Comparison of ENCODE assay signal across 2 cellular contexts in genomic region chr12:38772427-38772826, GRCh38.
TF ChIP-seq lines count a peak whose summit lies in the region.

No MANE protein-coding gene starts in this region.

TF ChIP-seq in HepG2, 621 proteins besides CTCF, POLR2A, EP300 and RAD21:
- TF ChIP-seq NFATC3 (CRISPR knock-in tag; IDR thresholded peaks at IDR 0.05) (no peak), MAFG (CRISPR knock-in tag; IDR thresholded peaks at IDR 0.05) (no peak), FOSL1 (CRISPR knock-in tag; IDR thresholded peaks at IDR 0.05; ENCODE audit: borderline replicate concordance) (no peak), KMT2A (CRISPR knock-in tag; IDR thresholded peaks at IDR 0.05) (no peak), ZKSCAN1 (IDR thresholded peaks at IDR 0.05; ENCODE audit: low read length) (no peak), NCOR1 (IDR thresholded peaks at IDR 0.05; ENCODE audit: borderline replicate concordance, low read length) (no peak), KIAA2018 (CRISPR knock-in tag; IDR thresholded peaks at IDR 0.05; ENCODE audit: borderline replicate concordance) (no peak), PBX2 (CRISPR knock-in tag; IDR thresholded peaks at IDR 0.05) (no peak), GRHL1 (CRISPR knock-in tag; conservative IDR thresholded peaks at IDR 0.05) (no peak), NPAS2 (CRISPR knock-in tag; IDR thresholded peaks at IDR 0.05; ENCODE audit: borderline replicate concordance) (no peak)

TF ChIP-seq in GM12878, 131 proteins besides CTCF, POLR2A, EP300 and RAD21:
- no peak for TF ChIP-seq STAT1 (conservative IDR thresholded peaks at IDR 0.05)
- TF ChIP-seq RELB (IDR thresholded peaks at IDR 0.05; ENCODE audit: low read depth): no peak
- TF ChIP-seq EZH2 (IDR thresholded peaks at IDR 0.05; ENCODE audit: borderline replicate concordance, control insufficient read depth, low read depth, low read length): no peak
- no peak for TF ChIP-seq PKNOX1 (IDR thresholded peaks at IDR 0.05)
- no peak for TF ChIP-seq RCOR1 (conservative IDR thresholded peaks at IDR 0.05; ENCODE audit: low read depth, low read length)
- TF ChIP-seq CHD2 (IDR thresholded peaks at IDR 0.05; ENCODE audit: borderline replicate concordance, low read depth, low read length): no peak
- no peak for TF ChIP-seq KDM1A (IDR thresholded peaks at IDR 0.05; ENCODE audit: borderline replicate concordance)
- TF ChIP-seq ZNF217 (IDR thresholded peaks at IDR 0.05): no peak
- TF ChIP-seq KLF5 (IDR thresholded peaks at IDR 0.05; ENCODE audit: partially characterized antibody): no peak
- TF ChIP-seq TBL1XR1 (IDR thresholded peaks at IDR 0.05; ENCODE audit: low read depth, low read length): no peak
- no peak for TF ChIP-seq ATF7 (IDR thresholded peaks at IDR 0.05; ENCODE audit: low read depth)
- TF ChIP-seq YY1 (IDR thresholded peaks at IDR 0.05; ENCODE audit: low read depth, low read length): no peak
- TF ChIP-seq BMI1 (IDR thresholded peaks at IDR 0.05; ENCODE audit: borderline replicate concordance): no peak
- TF ChIP-seq SKIL (IDR thresholded peaks at IDR 0.05; ENCODE audit: low read depth, poor library complexity, severe bottlenecking): no peak
- no peak for TF ChIP-seq PML (IDR thresholded peaks at IDR 0.05; ENCODE audit: low read length)
- no peak for TF ChIP-seq FOXM1 (IDR thresholded peaks at IDR 0.05; ENCODE audit: low read depth, low read length)
- TF ChIP-seq MTA2 (IDR thresholded peaks at IDR 0.05; ENCODE audit: low read depth): no peak
- TF ChIP-seq SUPT20H (IDR thresholded peaks at IDR 0.05; ENCODE audit: borderline replicate concordance, control insufficient read depth, low read depth, low read length): no peak
- no peak for TF ChIP-seq JUNB (IDR thresholded peaks at IDR 0.05)
